In the genomic region with DNA sequence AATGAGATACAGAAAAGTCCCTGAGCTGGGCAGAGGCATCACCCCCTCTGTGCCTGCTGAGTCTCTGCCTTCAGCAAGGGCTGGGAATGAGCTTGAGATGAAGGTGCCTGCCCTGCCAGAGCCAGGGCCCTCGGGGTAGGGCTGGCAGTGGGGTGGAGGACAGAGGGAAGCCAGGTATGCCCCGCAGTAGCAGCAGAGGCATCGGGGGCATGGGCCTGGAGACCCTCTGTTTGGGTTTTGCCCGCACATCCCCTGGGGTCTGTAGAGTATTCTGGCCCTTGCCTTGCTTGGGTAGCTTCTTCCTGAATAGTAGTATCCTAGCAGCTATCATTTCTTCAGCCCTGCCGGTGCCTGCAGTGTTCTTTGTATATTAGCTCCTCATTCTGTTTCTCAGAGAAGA, we compare ENCODE assay signal across 22 cellular contexts. TPM values are rescaled to one million over a fixed set of nuclear protein-coding genes. Genes with fewer than 3 reads are reported as not detected.
"Had no signal": no experiment of that assay in that cellular context is flagged by ENCODE, and none has a peak within 500 bp of the region (broad histone marks: within the 10 kb centered on the region; RNA-seq: fewer than 3 reads in every experiment).

No MANE protein-coding gene starts in this region.

- H3K27ac ChIP-seq: body of pancreas, epithelial cell of prostate, esophagus squamous epithelium, gastroesophageal sphincter, heart right ventricle had no signal

- ATAC-seq: activated CD4-positive, CD25-positive, alpha-beta regulatory T cell treated with anti-CD3 and anti-CD28 coated beads, Interleukin-2, amount 50 U/mL, for 24 hours; activated CD8-positive, alpha-beta T cell treated with anti-CD3 and anti-CD28 coated beads for 36 hours; activated T-cell treated with anti-CD3 and anti-CD28 coated beads, Interleukin-2, amount 50 U/mL, for 4 hours; activated T-helper 17 cell treated with anti-CD3 and anti-CD28 coated beads, Interleukin-2, amount 50 U/mL, for 72 hours; T-helper 17 cell had no signal

- H3K4me1 ChIP-seq: body of pancreas, esophagus squamous epithelium, gastroesophageal sphincter, heart right ventricle had no signal

- DNase-seq: activated B cell treated with CpG ODN at 0.5 μM for 24 hours; activated CD4-positive, alpha-beta T cell treated with anti-CD3 and anti-CD28 coated beads, Interleukin-2, amount 50 U/mL, for 1 hour; activated CD8-positive, alpha-beta memory T cell treated with anti-CD3 and anti-CD28 coated beads for 24 hours; activated effector memory CD4-positive, alpha-beta T cell treated with Interleukin-2 at 50 U/mL for 16 hours; activated gamma-delta T cell treated with Interleukin-2 at 50 U/mL for 16 hours; activated naive CD4-positive, alpha-beta T cell treated with anti-CD3 and anti-CD28 coated beads, Interleukin-2, amount 50 U/mL, for 16 hours; activated naive CD4-positive, alpha-beta T cell treated with Interleukin-2 at 50 U/mL for 16 hours; activated T-cell treated with anti-CD3 and anti-CD28 coated beads, Interleukin-2, amount 50 U/mL, for 4 hours; amniotic stem cell; effector CD8-positive, alpha-beta T cell; esophagus squamous epithelium; T-helper 17 cell had no signal

- H3K4me3 ChIP-seq: body of pancreas, esophagus squamous epithelium, gastroesophageal sphincter, heart right ventricle had no signal

- H3K9me3 ChIP-seq: body of pancreas, esophagus squamous epithelium, gastroesophageal sphincter, heart right ventricle had no signal

- H3K27me3 ChIP-seq: body of pancreas, esophagus squamous epithelium, gastroesophageal sphincter, heart right ventricle had no signal

RNA-seq across cellular contexts. Expression of a gene that starts 42.4 kb away (rescaled TPM):
- total RNA-seq: activated B cell treated with CpG ODN at 0.5 μM for 24 hours; activated CD8-positive, alpha-beta T cell treated with anti-CD3 and anti-CD28 coated beads for 36 hours; body of pancreas; dermis microvascular lymphatic vessel endothelial cell; endothelial cell of umbilical vein; gastroesophageal sphincter; glomerular endothelial cell; heart right ventricle; T-helper 17 cell had no signal
- polyA plus RNA-seq: endothelial cell of umbilical vein had no signal
